8 cellular contexts compared by ENCODE assay signal in the genomic region with DNA sequence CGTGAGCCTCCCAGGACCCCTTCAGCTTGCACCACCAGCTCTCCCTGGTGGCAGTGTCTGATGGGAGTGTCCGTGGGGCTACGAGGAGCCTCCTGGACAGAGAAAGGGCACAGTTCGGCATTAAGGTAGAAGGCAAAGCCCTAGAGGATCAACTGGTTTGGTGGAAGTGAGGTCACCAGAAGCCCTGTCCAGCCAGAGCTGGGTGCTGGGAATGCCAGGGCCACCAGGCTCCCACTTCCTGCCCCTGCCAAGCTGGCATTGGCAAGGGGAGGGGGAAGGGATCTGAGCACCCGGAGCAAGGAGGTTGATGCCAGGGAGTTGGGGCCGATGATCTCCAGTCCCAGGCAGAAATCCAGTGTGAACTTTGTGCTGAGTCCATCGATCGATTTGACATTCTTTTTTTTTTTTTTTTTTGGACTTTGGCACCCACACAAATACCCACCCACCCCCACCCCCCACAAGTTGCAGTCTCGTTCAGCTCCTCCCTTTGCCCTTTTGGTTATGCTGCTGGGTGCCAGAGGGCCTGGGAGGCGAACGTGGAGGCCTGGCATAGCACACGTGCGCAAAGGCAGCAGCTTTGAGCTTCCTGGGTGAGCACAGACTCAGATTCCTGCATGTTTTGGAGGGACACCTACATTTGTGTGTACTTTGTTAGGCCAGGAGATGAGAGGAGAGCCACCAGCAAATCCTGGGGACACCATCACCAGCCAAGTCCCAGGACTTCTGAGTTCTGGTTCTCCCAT. TPM values are rescaled to one million over a fixed set of nuclear protein-coding genes. Genes with fewer than 3 reads are reported as not detected.
DNase-seq lines count a peak whose midpoint lies in the region; ATAC-seq and TF ChIP-seq lines count a peak whose summit lies in the region.

No MANE protein-coding gene starts in this region.

- peaks cover 20% of the 10 kb centered on the region for H3K4me1 ChIP-seq in OCI-LY3 (ENCODE audit: low read length)
- H3K4me1 ChIP-seq in osteoblast (ENCODE audit: insufficient read depth, low read length) = peaks cover 13% of the 10 kb centered on the region
- H3K4me1 ChIP-seq in aorta (ENCODE audit: control insufficient read depth in 1 of 2, insufficient read depth in 2 of 2, low read length in 2 of 2) = no peaks in the 10 kb centered on the region

- H3K79me2 ChIP-seq in OCI-LY3 (ENCODE audit: low read length) (peaks cover 28% of the 10 kb centered on the region), osteoblast (ENCODE audit: insufficient read depth, low read length) (peaks cover 45% of the 10 kb centered on the region)

- H2AFZ ChIP-seq in OCI-LY3 (ENCODE audit: low read depth, low read length) (no peak overlapping the region), osteoblast (ENCODE audit: low read length) (peak overlapping the region; percentile 78)

- no peaks in the 10 kb centered on the region for H3K9me3 ChIP-seq in OCI-LY3 (ENCODE audit: insufficient read depth, low read length)
- H3K9me3 ChIP-seq in osteoblast (ENCODE audit: low read depth, low read length) = no peaks in the 10 kb centered on the region
- H3K9me3 ChIP-seq in aorta (ENCODE audit: control insufficient read depth, low read length) = no peaks in the 10 kb centered on the region

- H3K27me3 ChIP-seq in OCI-LY3 (ENCODE audit: low read depth, low read length) (no peaks in the 10 kb centered on the region), osteoblast (ENCODE audit: insufficient read depth, low read length) (no peaks in the 10 kb centered on the region), aorta (ENCODE audit: control insufficient read depth in 1 of 2, insufficient read depth in 2 of 2, low read length in 1 of 2) (no peaks in the 10 kb centered on the region)

- H3K36me3 ChIP-seq in OCI-LY3 (replicated peaks; ENCODE audit: low read depth, low read length) (no peaks in the 10 kb centered on the region), osteoblast (ENCODE audit: insufficient read depth, low read length) (no peaks in the 10 kb centered on the region), aorta (ENCODE audit: control insufficient read depth in 1 of 2, insufficient read depth in 2 of 2, low read length in 1 of 2) (no peaks in the 10 kb centered on the region)

- intact Hi-C loops in aorta (cut with DNase I) = no loop called here

- 46 to 57% methylated on average over 13 of the region's 13 CpGs for WGBS in aorta, 2 donors

- H3K4me3 ChIP-seq in OCI-LY3 (ENCODE audit: low read length) = peak overlapping the region; percentile 94; the same call in 1 of the 2 replicates
- H3K4me3 ChIP-seq in osteoblast (ENCODE audit: insufficient read depth, low read length) = peak overlapping the region; percentile 86
- no peak overlapping the region for H3K4me3 ChIP-seq in aorta (ENCODE audit: low read length in 2 of 2)

- peaks cover 8% of the 10 kb centered on the region; the same call in 1 of the 2 replicates for H4K20me1 ChIP-seq in OCI-LY3 (ENCODE audit: insufficient read depth, low read length)
- peaks cover 15% of the 10 kb centered on the region for H4K20me1 ChIP-seq in osteoblast (ENCODE audit: insufficient read depth, low read length)

- H3K4me2 ChIP-seq in OCI-LY3 (ENCODE audit: low read length) = peak overlapping the region; percentile 87
- peak overlapping the region; percentile 89 for H3K4me2 ChIP-seq in osteoblast (ENCODE audit: insufficient read depth, low read length)

- no peak overlapping the region for H3K9ac ChIP-seq in OCI-LY3 (ENCODE audit: low read length)

- DNase-seq in COLO668 (lab: John Stamatoyannopoulos, UW; ENCODE audit: unreplicated experiment) = peak; percentile 10
- DNase-seq in epithelial cell of prostate (ENCODE audit: low read depth, low spot score) = no peak
- DNase-seq in osteoblast (ENCODE audit: insufficient read length, low spot score, missing footprints) = no peak
- no peak for DNase-seq in activated CD4-positive, CD25-positive, alpha-beta regulatory T cell treated with anti-CD3 and anti-CD28 coated beads, Interleukin-2, amount 50 U/mL, for 72 hours
- no peak for DNase-seq in AG20443 (ENCODE audit: low spot score)
- no peak for DNase-seq in aorta

- ATAC-seq in HG03439 (IDR thresholded peaks at IDR 0.05; ENCODE audit: unreplicated experiment) (no peak), aorta (ENCODE audit: low FRiP score) (no peak)

- H3K27ac ChIP-seq in OCI-LY3 (ENCODE audit: low read length) (no peak overlapping the region), epithelial cell of prostate (peak overlapping the region; percentile 40), osteoblast (ENCODE audit: low read depth, low read length) (no peak overlapping the region), aorta (ENCODE audit: low read depth in 1 of 2, low read length in 2 of 2) (peak overlapping the region in 1 of 2 donors; percentile 11)

- no peak for TF ChIP-seq CTCF in OCI-LY3 (IDR thresholded peaks at IDR 0.05; ENCODE audit: low read depth, low read length)
- TF ChIP-seq CTCF in osteoblast (IDR thresholded peaks at IDR 0.05; ENCODE audit: extremely low read depth, low read depth, low read length) = no peak

RNA-seq across cellular contexts. Expression of gene NHERF1, which starts 2.1 kb away (rescaled TPM):
- 15.9 and 22.1 TPM in 2 replicates for total RNA-seq in osteoblast
- total RNA-seq in aorta = 10 to 100 TPM; 17.6 to 21.1 TPM
- 10 to 100 TPM; 10.6 to 84.4 TPM for polyA plus RNA-seq in aorta

RNA-seq across cellular contexts. Expression of gene RAB37, which starts 13.4 kb away (rescaled TPM):
- total RNA-seq in osteoblast = under 0.01 and 0.36 TPM in 2 replicates
- 1 to 10 TPM; 1.4 to 3.4 TPM for total RNA-seq in aorta
- polyA plus RNA-seq in aorta = 1 to 10 TPM; 1.5 to 2.4 TPM

RNA-seq across cellular contexts. Expression of gene NAT9, which starts 25.6 kb away (rescaled TPM):
- total RNA-seq in osteoblast (33.0 and 35.1 TPM in 2 replicates), aorta (10 to 100 TPM; 44.5 to 46.3 TPM)
- 10 to 100 TPM; 12.1 to 59.9 TPM for polyA plus RNA-seq in aorta

RNA-seq across cellular contexts. Expression of gene CD300LF, which starts 37.8 kb away (rescaled TPM):
- total RNA-seq in osteoblast = not detected in 2 replicates
- total RNA-seq in aorta = 1 to 10 TPM; 1.6 to 2.2 TPM
- polyA plus RNA-seq in aorta = 1 to 10 TPM in 1 of 2 donors, under 1 TPM in 1; 0.61 to 1.5 TPM

Comparison
In these comparisons a context has a peak if more than half of its experiments do, and no peak if none do; other contexts are left out.
1. H3K4me3 ChIP-seq: peak in OCI-LY3 (single experiment) and osteoblast (single experiment); none in aorta (0 of 2).